Comparison of ENCODE assay signal across 6 cellular contexts in the genomic region with DNA sequence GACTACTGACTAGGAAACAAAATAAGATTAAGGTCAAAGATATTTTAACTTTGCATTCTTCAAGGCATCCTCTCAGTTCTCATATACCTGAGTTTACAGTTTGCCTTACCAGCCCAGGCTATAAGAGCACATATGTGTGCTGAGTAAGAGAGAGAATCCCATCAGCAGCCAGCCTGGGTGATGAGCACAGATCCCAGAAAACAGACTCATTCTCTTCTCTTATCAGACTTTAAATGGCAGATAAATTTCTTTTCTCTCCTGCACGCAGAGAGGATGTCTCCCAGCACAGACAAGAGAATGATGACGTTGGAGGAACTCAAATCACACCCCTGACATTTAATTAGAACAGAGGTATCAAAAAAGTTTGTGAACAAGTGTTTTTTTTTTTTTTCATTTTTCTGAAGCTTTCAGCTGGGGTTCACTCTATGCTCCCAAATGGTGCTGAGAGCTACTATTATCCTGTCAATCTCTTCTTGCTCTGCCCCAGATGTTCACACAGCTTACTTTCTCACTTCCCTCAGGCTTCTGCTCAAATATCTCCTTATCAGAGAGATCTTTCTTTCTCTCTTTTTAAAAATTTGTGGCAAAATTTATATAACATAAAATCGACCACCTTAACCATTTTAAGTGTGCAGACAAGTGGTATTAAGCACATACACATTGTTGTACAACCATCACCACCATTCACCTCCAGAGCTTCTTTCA.
"Had no signal": no experiment of that assay in that cellular context is flagged by ENCODE, and none has a peak within 500 bp of the region (broad histone marks: within the 10 kb centered on the region; RNA-seq: fewer than 3 reads in every experiment).

No MANE protein-coding gene starts in this region.

- H3K4me1 Mint-ChIP-seq: IgD-negative memory B cell had no signal

- H3K4me3 Mint-ChIP-seq: IgD-negative memory B cell had no signal

- DNase-seq: GM23248, GOT3, H7 had no signal

- H3K36me3 Mint-ChIP-seq: IgD-negative memory B cell had no signal

- ATAC-seq: HCT116, HepG2 had no signal
